ENCODE assay signal across 21 cellular contexts in the genomic region with DNA sequence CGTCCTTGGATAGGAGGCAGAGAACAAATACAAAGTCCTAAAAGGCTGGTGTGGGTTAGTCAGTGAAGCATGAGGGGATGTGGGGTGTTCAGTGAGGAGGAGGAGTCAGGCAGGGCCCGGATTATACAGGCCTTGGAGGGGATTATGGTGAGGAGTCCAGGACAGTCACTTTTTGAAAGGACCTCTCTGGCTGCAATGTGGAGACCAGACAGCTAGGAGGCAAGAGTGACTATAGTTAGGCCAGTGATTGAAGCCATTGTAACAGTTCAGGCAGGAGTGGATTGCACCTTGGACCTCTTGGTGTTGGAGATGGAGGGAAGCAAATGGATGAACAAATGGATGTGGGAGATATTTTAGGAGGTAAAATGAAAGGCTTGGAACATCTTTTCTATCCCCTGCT.
DNase-seq lines count a peak whose midpoint lies in the region; ATAC-seq and TF ChIP-seq lines count a peak whose summit lies in the region.
"Had no signal": no experiment of that assay in that cellular context is flagged by ENCODE, and none has a peak within 500 bp of the region (broad histone marks: within the 10 kb centered on the region; RNA-seq: fewer than 3 reads in every experiment).

No MANE protein-coding gene starts in this region.

- H3K4me3 ChIP-seq in fibroblast of the aortic adventitia (ENCODE audit: low read depth, low read length) (no peak overlapping the region), testis (no peak overlapping the region)
- H3K4me3 ChIP-seq: smooth muscle cell, uterus had no signal

- intact Hi-C loops in testis (cut with DNase I; ENCODE audit: low total_unique reads), result no loop called here

- H3K4me1 ChIP-seq in testis, result no peaks in the 10 kb centered on the region
- H3K4me1 ChIP-seq: uterus had no signal

- H3K4me1 Mint-ChIP-seq in endothelial cell (ENCODE audit: unreplicated experiment), result no peaks in the 10 kb centered on the region
- H3K4me1 Mint-ChIP-seq: activated CD4-positive, alpha-beta T cell treated with anti-CD3 and anti-CD28 coated beads, Interleukin-2, amount 10 ng/mL, durations not matched to agents 7 days and 5 days; nephron progenitor cell had no signal

- no peak for ATAC-seq in HG03139 (IDR thresholded peaks at IDR 0.05; ENCODE audit: unreplicated experiment)

- no peaks in the 10 kb centered on the region for H3K36me3 ChIP-seq in testis (ENCODE audit: low read depth, missing control alignments)
- H3K36me3 ChIP-seq: brain microvascular endothelial cell, uterus had no signal

- H3K9me3 Mint-ChIP-seq in endothelial cell (ENCODE audit: unreplicated experiment), result no peaks in the 10 kb centered on the region
- H3K9me3 Mint-ChIP-seq: activated CD4-positive, alpha-beta T cell treated with anti-CD3 and anti-CD28 coated beads, Interleukin-2, amount 10 ng/mL, durations not matched to agents 7 days and 5 days; nephron progenitor cell had no signal

- no peak overlapping the region for H3K4me3 Mint-ChIP-seq in endothelial cell (ENCODE audit: unreplicated experiment)
- H3K4me3 Mint-ChIP-seq: activated CD4-positive, alpha-beta T cell treated with anti-CD3 and anti-CD28 coated beads, Interleukin-2, amount 10 ng/mL, durations not matched to agents 7 days and 5 days; nephron progenitor cell had no signal

- no peaks in the 10 kb centered on the region for H3K9me3 ChIP-seq in testis
- H3K9me3 ChIP-seq: uterus had no signal

- DNase-seq in NCI-H524 (lab: John Stamatoyannopoulos, UW) (peak; percentile 9 to 37), NCI-H524 treated with DMSO at 0.1 percent for 48 hours (lab: John Stamatoyannopoulos, UW) (no peak), NCI-H82 treated with DMSO at 0.1 percent for 48 hours (lab: John Stamatoyannopoulos, UW; ENCODE audit: unreplicated experiment) (peak; percentile 69), fibroblast of the aortic adventitia (ENCODE audit: low read depth) (no peak), testis (peak; percentile 15), endothelial cell (ENCODE audit: low spot score) (no peak), GM10266 (ENCODE audit: extremely low spot score) (no peak)
- DNase-seq: activated CD4-positive, alpha-beta T cell treated with anti-CD3 and anti-CD28 coated beads, Interleukin-2, amount 10 ng/mL, durations not matched to agents 7 days and 5 days; activated CD8-positive, alpha-beta memory T cell treated with anti-CD3 and anti-CD28 coated beads, Interleukin-2, amount 50 U/mL, for 4 hours; activated effector memory CD4-positive, alpha-beta T cell treated with Interleukin-2 at 50 U/mL for 16 hours; brain microvascular endothelial cell; DMS153; foreskin melanocyte; NCI-H1436 treated with DMSO at 0.1 percent for 48 hours; NCI-H2227 treated with DMSO at 0.1 percent for 48 hours; nephron progenitor cell; stimulated activated CD4-positive, alpha-beta T cell treated with anti-CD3 and anti-CD28 coated beads, Interleukin-4, amount 100 ng/mL, for 1 hour; SW 1271; uterus had no signal

- no peaks in the 10 kb centered on the region for H3K27me3 ChIP-seq in testis
- H3K27me3 ChIP-seq: brain microvascular endothelial cell, uterus had no signal

- TF ChIP-seq CTCF in fibroblast of the aortic adventitia (IDR thresholded peaks at IDR 0.05; ENCODE audit: insufficient read depth, low read length) (peak; percentile 26), testis (IDR thresholded peaks at IDR 0.05) (no peak), endothelial cell (IDR thresholded peaks at IDR 0.05; ENCODE audit: unreplicated experiment) (no peak), GM10266 (IDR thresholded peaks at IDR 0.05; ENCODE audit: control insufficient read depth, insufficient read depth, low read depth, missing control alignments) (no peak)

- no peak overlapping the region for H3K27ac Mint-ChIP-seq in endothelial cell (ENCODE audit: unreplicated experiment)
- H3K27ac Mint-ChIP-seq: activated CD4-positive, alpha-beta T cell treated with anti-CD3 and anti-CD28 coated beads, Interleukin-2, amount 10 ng/mL, durations not matched to agents 7 days and 5 days; nephron progenitor cell had no signal

- H3K27ac ChIP-seq in testis, result no peak overlapping the region
- H3K27ac ChIP-seq: brain microvascular endothelial cell, uterus had no signal

- no peaks in the 10 kb centered on the region for H3K36me3 Mint-ChIP-seq in endothelial cell (ENCODE audit: low read depth, unreplicated experiment)

- no peak for TF ChIP-seq POLR2A in testis (IDR thresholded peaks at IDR 0.05)

- 79 to 83% methylated on average over 2 of the region's 2 CpGs for WGBS in testis, 2 donors

- H3K27me3 Mint-ChIP-seq in endothelial cell (ENCODE audit: unreplicated experiment), result no peaks in the 10 kb centered on the region
- H3K27me3 Mint-ChIP-seq: activated CD4-positive, alpha-beta T cell treated with anti-CD3 and anti-CD28 coated beads, Interleukin-2, amount 10 ng/mL, durations not matched to agents 7 days and 5 days had no signal

Comparison
In these comparisons a context has a peak if more than half of its experiments do, and no peak if none do; other contexts are left out.
1. DNase-seq: peak in NCI-H524 (2 of 2), NCI-H82 treated with DMSO at 0.1 percent for 48 hours (single experiment) and testis (single experiment); none in NCI-H524 treated with DMSO at 0.1 percent for 48 hours (single experiment), fibroblast of the aortic adventitia (single experiment), endothelial cell (single experiment) and GM10266 (single experiment).